ENCODE assay signal across 32 cellular contexts in genomic region chr6:126202689-126203088, GRCh38.
"Had no signal": no experiment of that assay in that cellular context is flagged by ENCODE, and none has a peak within 500 bp of the region (broad histone marks: within the 10 kb centered on the region; RNA-seq: fewer than 3 reads in every experiment).

No MANE protein-coding gene starts in this region.

- H3K4me3 ChIP-seq: esophagus muscularis mucosa, gastrocnemius medialis had no signal

- FAIRE-seq: astrocyte, bronchial epithelial cell, colon had no signal

- H3K4me1 Mint-ChIP-seq: activated T-helper 17 cell treated with anti-CD3 and anti-CD28 coated beads, Interleukin-2, amount 50 U/mL, for 72 hours; central memory CD8-positive, alpha-beta T cell had no signal

- H3K4me1 ChIP-seq: esophagus muscularis mucosa, foreskin keratinocyte, gastrocnemius medialis had no signal

- ATAC-seq: activated T-helper 17 cell treated with anti-CD3 and anti-CD28 coated beads, Interleukin-2, amount 50 U/mL, for 72 hours; effector memory CD8-positive, alpha-beta T cell; foreskin keratinocyte; gastrocnemius medialis had no signal

- H3K27ac Mint-ChIP-seq: activated CD4-positive, alpha-beta memory T cell treated with anti-CD3 and anti-CD28 coated beads, Interleukin-2, amount 10 ng/mL, durations not matched to agents 7 days and 5 days; activated CD4-positive, alpha-beta T cell treated with anti-CD3 and anti-CD28 coated beads, Interleukin-2, amount 10 ng/mL, durations not matched to agents 7 days and 5 days; activated naive CD8-positive, alpha-beta T cell; activated T-cell treated with anti-CD3 and anti-CD28 coated beads, Interleukin-2, amount 50 U/mL, for 24 hours; activated T-helper 17 cell treated with anti-CD3 and anti-CD28 coated beads, Interleukin-2, amount 50 U/mL, for 72 hours; effector memory CD8-positive, alpha-beta T cell had no signal

- H3K27me3 Mint-ChIP-seq: activated CD4-positive, alpha-beta memory T cell treated with anti-CD3 and anti-CD28 coated beads, Interleukin-2, amount 10 ng/mL, durations not matched to agents 7 days and 5 days; activated CD4-positive, alpha-beta T cell treated with anti-CD3 and anti-CD28 coated beads, Interleukin-2, amount 10 ng/mL, durations not matched to agents 7 days and 5 days; activated naive CD8-positive, alpha-beta T cell; activated T-cell treated with anti-CD3 and anti-CD28 coated beads, Interleukin-2, amount 50 U/mL, for 24 hours; activated T-helper 17 cell treated with anti-CD3 and anti-CD28 coated beads, Interleukin-2, amount 50 U/mL, for 72 hours; central memory CD8-positive, alpha-beta T cell; effector memory CD8-positive, alpha-beta T cell had no signal

- H3K9me3 ChIP-seq: esophagus muscularis mucosa, gastrocnemius medialis had no signal

- H3K27ac ChIP-seq: brain microvascular endothelial cell, esophagus muscularis mucosa, foreskin keratinocyte, gastrocnemius medialis had no signal

- H3K27me3 ChIP-seq: brain microvascular endothelial cell, esophagus muscularis mucosa, foreskin keratinocyte, gastrocnemius medialis had no signal

- H3K4me3 Mint-ChIP-seq: activated CD4-positive, alpha-beta memory T cell treated with anti-CD3 and anti-CD28 coated beads, Interleukin-2, amount 10 ng/mL, durations not matched to agents 7 days and 5 days; activated CD4-positive, alpha-beta T cell treated with anti-CD3 and anti-CD28 coated beads, Interleukin-2, amount 10 ng/mL, durations not matched to agents 7 days and 5 days; activated naive CD8-positive, alpha-beta T cell; activated T-cell treated with anti-CD3 and anti-CD28 coated beads, Interleukin-2, amount 50 U/mL, for 24 hours; activated T-cell treated with anti-CD3 and anti-CD28 coated beads, Interleukin-2, amount 50 U/mL, for 72 hours; activated T-helper 17 cell treated with anti-CD3 and anti-CD28 coated beads, Interleukin-2, amount 50 U/mL, for 72 hours; central memory CD8-positive, alpha-beta T cell; effector memory CD8-positive, alpha-beta T cell had no signal

- DNase-seq: activated CD4-positive, alpha-beta memory T cell treated with anti-CD3 and anti-CD28 coated beads, Interleukin-2, amount 10 ng/mL, durations not matched to agents 7 days and 5 days; activated CD4-positive, alpha-beta T cell treated with anti-CD3 and anti-CD28 coated beads for 1 hour; activated CD4-positive, alpha-beta T cell treated with anti-CD3 and anti-CD28 coated beads for 4 hours; activated CD4-positive, alpha-beta T cell treated with anti-CD3 and anti-CD28 coated beads, Interleukin-2, amount 10 ng/mL, durations not matched to agents 7 days and 5 days; activated CD4-positive, alpha-beta T cell treated with anti-CD3 and anti-CD28 coated beads, Interleukin-2, amount 50 U/mL, for 4 hours; activated CD4-positive, CD25-positive, alpha-beta regulatory T cell; activated CD8-positive, alpha-beta memory T cell treated with anti-CD3 and anti-CD28 coated beads, Interleukin-2, amount 50 U/mL, for 48 hours; activated effector memory CD4-positive, alpha-beta T cell treated with Interleukin-2 at 50 U/mL for 16 hours; activated gamma-delta T cell treated with Interleukin-2 at 50 U/mL for 16 hours; activated naive CD4-positive, alpha-beta T cell treated with anti-CD3 and anti-CD28 coated beads, Interleukin-2, amount 50 U/mL, for 16 hours; activated naive CD4-positive, alpha-beta T cell treated with Interleukin-2 at 50 U/mL for 16 hours; activated T-cell treated with anti-CD3 and anti-CD28 coated beads for 4 hours; activated T-cell treated with anti-CD3 and anti-CD28 coated beads, Interleukin-2, amount 50 U/mL, for 24 hours; activated T-cell treated with anti-CD3 and anti-CD28 coated beads, Interleukin-2, amount 50 U/mL, for 72 hours; amniotic stem cell; anterior cingulate cortex; brain microvascular endothelial cell; cortex of kidney; dermis blood vessel endothelial cell; effector CD4-positive, alpha-beta T cell; effector memory CD8-positive, alpha-beta T cell; erythroblast; foreskin keratinocyte; gastrocnemius medialis; glutamatergic neuron had no signal

- H3K36me3 ChIP-seq: brain microvascular endothelial cell, esophagus muscularis mucosa, gastrocnemius medialis had no signal

- H3K9me3 Mint-ChIP-seq: activated CD4-positive, alpha-beta memory T cell treated with anti-CD3 and anti-CD28 coated beads, Interleukin-2, amount 10 ng/mL, durations not matched to agents 7 days and 5 days; activated T-cell treated with anti-CD3 and anti-CD28 coated beads, Interleukin-2, amount 50 U/mL, for 24 hours; activated T-cell treated with anti-CD3 and anti-CD28 coated beads, Interleukin-2, amount 50 U/mL, for 72 hours; activated T-helper 17 cell treated with anti-CD3 and anti-CD28 coated beads, Interleukin-2, amount 50 U/mL, for 72 hours; central memory CD8-positive, alpha-beta T cell; effector memory CD8-positive, alpha-beta T cell had no signal
